Comparison of ENCODE assay signal across 23 cellular contexts in genomic region chr11:66710384-66710930, GRCh38.
"Had no signal": no experiment of that assay in that cellular context is flagged by ENCODE, and none has a peak within 500 bp of the region (broad histone marks: within the 10 kb centered on the region; RNA-seq: fewer than 3 reads in every experiment).

No MANE protein-coding gene starts in this region.

- ATAC-seq: HepG2, SK-N-SH treated with all-trans-retinoic acid at 6 μM for 48 hours had no signal

- H3K27ac ChIP-seq: SJCRH30 had no signal

- H3K9me3 ChIP-seq: MG63, SJCRH30 had no signal

- H3K4me3 ChIP-seq: MG63, SJCRH30 had no signal

- H3K36me3 ChIP-seq: SJCRH30 had no signal

- DNase-seq: IMR-90, Karpas-422, KG1, MG63, NCI-H1092, NCI-H1105 treated with DMSO at 0.1 percent for 48 hours, NCI-H1417 treated with DMSO at 0.1 percent for 48 hours, NCI-H146, NCI-H1694 treated with DMSO at 0.1 percent for 48 hours, NCI-H1930, NCI-H2081, NCI-H2171, NCI-H226, NCI-H446, NCI-H510A, NCI-H524 treated with DMSO at 0.1 percent for 48 hours, NCI-H69, NCI-H774, RPMI8226, SHP77 treated with DMSO at 0.1 percent for 48 hours, SJCRH30 had no signal

- H3K4me1 ChIP-seq: SJCRH30 had no signal

- H3K27me3 ChIP-seq: MG63, SJCRH30 had no signal
